Comparison of ENCODE assay signal across 8 cellular contexts in genomic region chr2:144452169-144453038, GRCh38.
DNase-seq lines count a peak whose midpoint lies in the region; ATAC-seq and TF ChIP-seq lines count a peak whose summit lies in the region.

No MANE protein-coding gene starts in this region.

- H3K4me1 ChIP-seq in naive thymus-derived CD4-positive, alpha-beta T cell (ENCODE audit: control insufficient read depth in 2 of 2, insufficient read depth in 2 of 2, low read length in 2 of 2), result peaks cover 0 to 10% of the 10 kb centered on the region in 2 donors
- H3K4me1 ChIP-seq in effector memory CD4-positive, alpha-beta T cell (ENCODE audit: control insufficient read depth, insufficient read depth, low read length, poor library complexity, severe bottlenecking), result no peaks in the 10 kb centered on the region

- POLR2A ChIA-PET in AG04450 (lab: Yijun Ruan, JAX), result no interaction called here
- POLR2A ChIA-PET in naive thymus-derived CD4-positive, alpha-beta T cell (lab: Charles Lee), result no interaction called here

- H3K4me1 Mint-ChIP-seq in dendritic cell treated with granulocyte-macrophage colony-stimulating factor and Interleukin-4, amounts not matched to agents 40 ng/mL and 50 ng/mL, for 4 days (ENCODE audit: low read depth), result peaks cover 78% of the 10 kb centered on the region
- H3K4me1 Mint-ChIP-seq in naive thymus-derived CD4-positive, alpha-beta T cell, result peaks cover 0 to 40% (median 12%) of the 10 kb centered on the region in 7 donors

- peak; percentile 44 for TF ChIP-seq CTCF in AG04450 (IDR thresholded peaks at IDR 0.05; ENCODE audit: low read depth, low read length)

- no peaks in the 10 kb centered on the region for H3K9me3 ChIP-seq in AG04450 (ENCODE audit: control insufficient read depth, insufficient read depth, low read length)
- H3K9me3 ChIP-seq in naive thymus-derived CD4-positive, alpha-beta T cell (ENCODE audit: control insufficient read depth in 2 of 3, low read length in 3 of 3), result no peaks in the 10 kb centered on the region
- no peaks in the 10 kb centered on the region for H3K9me3 ChIP-seq in effector memory CD4-positive, alpha-beta T cell (ENCODE audit: control insufficient read depth, low read length)

- no peaks in the 10 kb centered on the region for H3K9me3 Mint-ChIP-seq in dendritic cell treated with granulocyte-macrophage colony-stimulating factor and Interleukin-4, amounts not matched to agents 40 ng/mL and 50 ng/mL, for 4 days
- no peaks in the 10 kb centered on the region for H3K9me3 Mint-ChIP-seq in naive thymus-derived CD4-positive, alpha-beta T cell

- DNase-seq in AG04450 (ENCODE audit: low read depth, low spot score) (no peak), LHCN-M2 (ENCODE audit: low read depth) (peak; percentile 66), 8988T (no peak), NCI-H2171 (lab: John Stamatoyannopoulos, UW) (no peak)
- no peak for DNase-seq in naive thymus-derived CD4-positive, alpha-beta T cell
- no peak for DNase-seq in effector memory CD4-positive, alpha-beta T cell
- DNase-seq in effector CD4-positive, alpha-beta T cell, result no peak

- no peak for ATAC-seq in naive thymus-derived CD4-positive, alpha-beta T cell

- no peaks in the 10 kb centered on the region for H3K27me3 Mint-ChIP-seq in dendritic cell treated with granulocyte-macrophage colony-stimulating factor and Interleukin-4, amounts not matched to agents 40 ng/mL and 50 ng/mL, for 4 days
- H3K27me3 Mint-ChIP-seq in naive thymus-derived CD4-positive, alpha-beta T cell, result peaks cover 14 to 39% (median 29%) of the 10 kb centered on the region in 5 donors

- no peaks in the 10 kb centered on the region for H3K27me3 ChIP-seq in AG04450 (ENCODE audit: control insufficient read depth, insufficient read depth, low read length)
- H3K27me3 ChIP-seq in naive thymus-derived CD4-positive, alpha-beta T cell (ENCODE audit: control insufficient read depth in 2 of 2, insufficient read depth in 2 of 2, low read length in 2 of 2), result no peaks in the 10 kb centered on the region
- no peaks in the 10 kb centered on the region for H3K27me3 ChIP-seq in effector memory CD4-positive, alpha-beta T cell (replicated peaks; ENCODE audit: control insufficient read depth, insufficient read depth, low read length, poor library complexity, severe bottlenecking)

- peaks cover 94% of the 10 kb centered on the region for H3K36me3 Mint-ChIP-seq in dendritic cell treated with granulocyte-macrophage colony-stimulating factor and Interleukin-4, amounts not matched to agents 40 ng/mL and 50 ng/mL, for 4 days (ENCODE audit: low read depth)
- H3K36me3 Mint-ChIP-seq in naive thymus-derived CD4-positive, alpha-beta T cell, result no peaks in the 10 kb centered on the region

- peak overlapping the region; percentile 79 for H3K27ac Mint-ChIP-seq in dendritic cell treated with granulocyte-macrophage colony-stimulating factor and Interleukin-4, amounts not matched to agents 40 ng/mL and 50 ng/mL, for 4 days
- peak overlapping the region in 2 of 9 donors; percentile 13 to 20 for H3K27ac Mint-ChIP-seq in naive thymus-derived CD4-positive, alpha-beta T cell

- H3K36me3 ChIP-seq in naive thymus-derived CD4-positive, alpha-beta T cell (ENCODE audit: control insufficient read depth in 2 of 3, insufficient read depth in 3 of 3, low read length in 3 of 3), result no peaks in the 10 kb centered on the region
- no peaks in the 10 kb centered on the region for H3K36me3 ChIP-seq in effector memory CD4-positive, alpha-beta T cell (ENCODE audit: control insufficient read depth, insufficient read depth, low read length)

- CTCF ChIA-PET in AG04450 (lab: Charles Lee), result interaction anchor here (0.7 to 0.9 kb wide), 3 partner anchors 34 to 908 kb away, joined by 3 read pairs; no protein-coding TSS in a partner anchor
- CTCF ChIA-PET in naive thymus-derived CD4-positive, alpha-beta T cell (lab: Charles Lee), result no interaction called here

- peak overlapping the region; percentile 26 for H3K4me3 Mint-ChIP-seq in dendritic cell treated with granulocyte-macrophage colony-stimulating factor and Interleukin-4, amounts not matched to agents 40 ng/mL and 50 ng/mL, for 4 days
- peak overlapping the region in 7 of 10 donors; percentile 5 to 66 (median 45) for H3K4me3 Mint-ChIP-seq in naive thymus-derived CD4-positive, alpha-beta T cell

- H3K27ac ChIP-seq in AG04450 (ENCODE audit: low read depth, low read length), result peak overlapping the region; percentile 60
- no peak overlapping the region for H3K27ac ChIP-seq in naive thymus-derived CD4-positive, alpha-beta T cell (ENCODE audit: low read depth, low read length)
- no peak overlapping the region for H3K27ac ChIP-seq in effector memory CD4-positive, alpha-beta T cell (ENCODE audit: insufficient read depth, low read length, poor library complexity, severe bottlenecking)

- intact Hi-C loops in dendritic cell treated with granulocyte-macrophage colony-stimulating factor and Interleukin-4, amounts not matched to agents 40 ng/mL and 50 ng/mL, for 4 days (cut with micrococcal nuclease), result no loop called here
- intact Hi-C loops in naive thymus-derived CD4-positive, alpha-beta T cell (cut with micrococcal nuclease), result no loop called here

- H3K4me3 ChIP-seq in AG04450 (ENCODE audit: low read depth, low read length), result peak overlapping the region; percentile 43
- no peak overlapping the region for H3K4me3 ChIP-seq in naive thymus-derived CD4-positive, alpha-beta T cell (ENCODE audit: low read length)
- no peak overlapping the region for H3K4me3 ChIP-seq in effector memory CD4-positive, alpha-beta T cell (ENCODE audit: insufficient read depth, low read depth, low read length, poor library complexity, severe bottlenecking)
